In genomic region chr1:23756676-23757075, GRCh38 we compare ENCODE assay signal across 2 cellular contexts.
TF ChIP-seq lines count a peak whose summit lies in the region.

No MANE protein-coding gene starts in this region.

TF ChIP-seq in SK-N-SH treated with all-trans-retinoic acid at 6 μM for 48 hours, 23 proteins besides CTCF, POLR2A, EP300 and RAD21:
- TF ChIP-seq TSHZ2 (CRISPR knock-in tag; IDR thresholded peaks at IDR 0.05) (no peak), CREB5 (CRISPR knock-in tag; IDR thresholded peaks at IDR 0.05; ENCODE audit: low read depth) (no peak), TCF4 (CRISPR knock-in tag; IDR thresholded peaks at IDR 0.05; ENCODE audit: borderline replicate concordance) (no peak), BACH2 (CRISPR knock-in tag; IDR thresholded peaks at IDR 0.05; ENCODE audit: borderline replicate concordance) (no peak), ZFP30 (CRISPR knock-in tag; IDR thresholded peaks at IDR 0.05) (no peak), CSRNP3 (CRISPR knock-in tag; IDR thresholded peaks at IDR 0.05) (no peak), CSDC2 (CRISPR knock-in tag; IDR thresholded peaks at IDR 0.05) (no peak), ZFP3 (CRISPR knock-in tag; IDR thresholded peaks at IDR 0.05) (no peak), ZNF8 (CRISPR knock-in tag; IDR thresholded peaks at IDR 0.05) (no peak), SNAI2 (CRISPR knock-in tag; IDR thresholded peaks at IDR 0.05) (no peak), POU6F1 (CRISPR knock-in tag; IDR thresholded peaks at IDR 0.05; ENCODE audit: borderline replicate concordance, low read depth) (no peak), ARNTL (CRISPR knock-in tag; IDR thresholded peaks at IDR 0.05; ENCODE audit: borderline replicate concordance, low read depth) (no peak)

TF ChIP-seq in SK-N-SH, 30 proteins besides CTCF, POLR2A, EP300 and RAD21 (continued from another document):
- TF ChIP-seq FOSL2 (IDR thresholded peaks at IDR 0.05; ENCODE audit: borderline replicate concordance, low read depth) (no peak), SMC3 (IDR thresholded peaks at IDR 0.05; ENCODE audit: low read depth, low read length) (no peak)
